Comparison of ENCODE assay signal across 8 cellular contexts in genomic region chr4:6873792-6874461, GRCh38. TPM values are rescaled to one million over a fixed set of nuclear protein-coding genes. Genes with fewer than 3 reads are reported as not detected.
DNase-seq lines count a peak whose midpoint lies in the region; ATAC-seq lines count a peak whose summit lies in the region.

No MANE protein-coding gene starts in this region.

- peak; percentile 42 for DNase-seq in NCI-H2227 (lab: John Stamatoyannopoulos, UW; ENCODE audit: unreplicated experiment)
- DNase-seq in NCI-H2227 treated with DMSO at 0.1 percent for 48 hours (lab: John Stamatoyannopoulos, UW): no peak
- DNase-seq in SK-N-DZ (ENCODE audit: low spot score): peak; percentile 59
- DNase-seq in activated naive CD4-positive, alpha-beta T cell treated with anti-CD3 and anti-CD28 coated beads, Interleukin-2, amount 50 U/mL, for 16 hours: peak; percentile 81
- DNase-seq in cardiac septum (ENCODE audit: low spot score): peak; percentile 88
- peak; percentile 51 for DNase-seq in renal cortical epithelial cell (ENCODE audit: low read depth)

- intact Hi-C loops in cardiac septum (cut with DNase I): loop anchor here (1.0 to 5.0 kb wide), 2 partner anchors 92 to 154 kb away; partner anchors contain the start of gene KIAA0232

- ATAC-seq in HG03354 (IDR thresholded peaks at IDR 0.05; ENCODE audit: poor library complexity, severe bottlenecking, unreplicated experiment) (peak; percentile 76), GM19324 (IDR thresholded peaks at IDR 0.05; ENCODE audit: low FRiP score, unreplicated experiment) (no peak)

RNA-seq across cellular contexts. Expression of gene TBC1D14, which starts 35.7 kb away (rescaled TPM):
- polyA plus RNA-seq in SK-N-DZ (2014; cell fraction: cytosol; rRNA removed): 69.7 and 78.5 TPM in 2 replicates
- polyA plus RNA-seq in SK-N-DZ (2014; cell fraction: nucleus; rRNA removed): 38.1 and 38.4 TPM in 2 replicates
- total RNA-seq in cardiac septum (30.8 TPM), renal cortical epithelial cell (50.7 and 94.0 TPM in 2 replicates)
